1 cellular context compared by ENCODE assay signal in the genomic region with DNA sequence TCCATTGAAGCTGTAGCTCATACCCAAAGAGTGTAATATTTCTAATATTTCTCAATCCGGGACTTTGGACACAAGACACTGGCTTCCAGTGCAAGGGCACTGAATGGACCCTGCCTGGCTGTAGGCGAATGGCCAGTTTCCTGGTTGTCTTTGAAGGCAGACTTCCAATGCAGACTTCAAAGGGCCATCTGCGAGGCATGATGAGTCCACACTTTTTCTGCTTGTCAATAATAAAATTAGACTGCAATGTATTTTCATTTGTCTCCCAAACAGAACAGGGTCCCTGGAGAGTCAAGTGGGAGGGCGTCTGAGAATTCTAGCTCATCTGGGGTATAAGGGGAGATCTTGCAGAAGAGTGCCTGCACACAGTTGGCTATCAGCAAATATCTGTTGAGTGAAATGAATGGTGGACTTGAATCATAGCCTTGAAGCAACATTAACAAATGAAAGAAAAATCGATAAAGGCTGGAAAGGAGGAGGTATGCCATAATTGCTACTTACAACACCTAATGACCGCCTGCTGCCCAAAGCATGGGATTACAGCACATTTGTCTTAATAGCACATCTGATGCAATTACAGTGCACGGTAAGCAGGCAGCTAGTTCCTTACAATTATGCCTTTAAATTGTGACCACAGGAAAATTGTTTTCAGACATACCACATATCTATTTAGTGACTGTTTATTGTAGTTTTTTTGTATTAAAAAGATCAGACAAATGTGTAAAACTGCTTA.
TF ChIP-seq lines count a peak whose summit lies in the region.

No MANE protein-coding gene starts in this region.

TF ChIP-seq in HepG2, 621 proteins besides CTCF, POLR2A, EP300 and RAD21 (continued from another document and continues in another):
- TF ChIP-seq, protein P1, sequence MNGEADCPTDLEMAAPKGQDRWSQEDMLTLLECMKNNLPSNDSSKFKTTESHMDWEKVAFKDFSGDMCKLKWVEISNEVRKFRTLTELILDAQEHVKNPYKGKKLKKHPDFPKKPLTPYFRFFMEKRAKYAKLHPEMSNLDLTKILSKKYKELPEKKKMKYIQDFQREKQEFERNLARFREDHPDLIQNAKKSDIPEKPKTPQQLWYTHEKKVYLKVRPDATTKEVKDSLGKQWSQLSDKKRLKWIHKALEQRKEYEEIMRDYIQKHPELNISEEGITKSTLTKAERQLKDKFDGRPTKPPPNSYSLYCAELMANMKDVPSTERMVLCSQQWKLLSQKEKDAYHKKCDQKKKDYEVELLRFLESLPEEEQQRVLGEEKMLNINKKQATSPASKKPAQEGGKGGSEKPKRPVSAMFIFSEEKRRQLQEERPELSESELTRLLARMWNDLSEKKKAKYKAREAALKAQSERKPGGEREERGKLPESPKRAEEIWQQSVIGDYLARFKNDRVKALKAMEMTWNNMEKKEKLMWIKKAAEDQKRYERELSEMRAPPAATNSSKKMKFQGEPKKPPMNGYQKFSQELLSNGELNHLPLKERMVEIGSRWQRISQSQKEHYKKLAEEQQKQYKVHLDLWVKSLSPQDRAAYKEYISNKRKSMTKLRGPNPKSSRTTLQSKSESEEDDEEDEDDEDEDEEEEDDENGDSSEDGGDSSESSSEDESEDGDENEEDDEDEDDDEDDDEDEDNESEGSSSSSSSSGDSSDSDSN (CRISPR knock-in tag; IDR thresholded peaks at IDR 0.05): 0 out of 2 replicates have a peak, but pooled peaks have one; percentile 19
- TF ChIP-seq KAT2B (IDR thresholded peaks at IDR 0.05; ENCODE audit: borderline replicate concordance, low read depth, low read length) (0 out of 2 replicates have a peak, but pooled peaks have one; percentile 32), ONECUT2 (CRISPR knock-in tag; IDR thresholded peaks at IDR 0.05) (peak; percentile 94), ZNF547 (CRISPR knock-in tag; IDR thresholded peaks at IDR 0.05) (no peak), ZGPAT (CRISPR knock-in tag; IDR thresholded peaks at IDR 0.05) (peak; percentile 83), ZMYM3 (CRISPR knock-in tag; IDR thresholded peaks at IDR 0.05) (peak; percentile 27; the same call in 1 of the 2 replicates), NCOA2 (CRISPR knock-in tag; IDR thresholded peaks at IDR 0.05) (peak; percentile 69), SSRP1 (CRISPR knock-in tag; IDR thresholded peaks at IDR 0.05) (no peak), FOXJ3 (CRISPR knock-in tag; IDR thresholded peaks at IDR 0.05; ENCODE audit: borderline replicate concordance) (0 out of 2 replicates have a peak, but pooled peaks have one; percentile 30), TFAP4 (IDR thresholded peaks at IDR 0.05; ENCODE audit: borderline replicate concordance, low read depth) (0 out of 2 replicates have a peak, but pooled peaks have one; percentile 34), ZBTB3 (CRISPR knock-in tag; IDR thresholded peaks at IDR 0.05; ENCODE audit: borderline replicate concordance, low read depth) (0 out of 2 replicates have a peak, but pooled peaks have one; percentile 49), CHD4 (IDR thresholded peaks at IDR 0.05; ENCODE audit: borderline replicate concordance, low read length) (peak; percentile 81; the same call in 1 of the 2 replicates), ZNF264 (CRISPR knock-in tag; IDR thresholded peaks at IDR 0.05) (peak; percentile 50; the same call in 1 of the 2 replicates), ZMYM4 (CRISPR knock-in tag; IDR thresholded peaks at IDR 0.05) (peak; percentile 65; the same call in 1 of the 2 replicates), MAX (IDR thresholded peaks at IDR 0.05) (peak; percentile 55; the same call in 1 of the 2 replicates), FOXO1 (CRISPR knock-in tag; IDR thresholded peaks at IDR 0.05) (peak; percentile 53; the same call in 1 of the 2 replicates), GABPA (IDR thresholded peaks at IDR 0.05; ENCODE audit: low read depth, low read length) (no peak), GABPA (CRISPR knock-in tag; IDR thresholded peaks at IDR 0.05; ENCODE audit: low read depth) (peak; percentile 42), ATF4 (CRISPR knock-in tag; IDR thresholded peaks at IDR 0.05) (peak in 1 of 2 experiments; percentile 84; a peak in 2 of 4 replicates), MAFF (IDR thresholded peaks at IDR 0.05; ENCODE audit: low read depth, low read length) (peak; percentile 77), ISL2 (CRISPR knock-in tag; IDR thresholded peaks at IDR 0.05) (0 out of 2 replicates have a peak, but pooled peaks have one; percentile 52), JARID2 (CRISPR knock-in tag; IDR thresholded peaks at IDR 0.05; ENCODE audit: insufficient replicate concordance) (no peak), RARA (CRISPR knock-in tag; IDR thresholded peaks at IDR 0.05) (peak; percentile 59; the same call in 1 of the 2 replicates), MAFK (conservative IDR thresholded peaks at IDR 0.05 in 1 of 2, IDR thresholded peaks at IDR 0.05 in 1 of 2; ENCODE audit: low read length in 2 of 2) (peak; percentile 63 to 69; a peak in 3 of 4 replicates), CREM (IDR thresholded peaks at IDR 0.05) (peak; percentile 64), CREM (CRISPR knock-in tag; IDR thresholded peaks at IDR 0.05) (no peak), HNF1B (CRISPR knock-in tag; IDR thresholded peaks at IDR 0.05) (peak; percentile 67), POGK (CRISPR knock-in tag; conservative IDR thresholded peaks at IDR 0.05) (no peak), NCOR1 (IDR thresholded peaks at IDR 0.05; ENCODE audit: borderline replicate concordance, low read length) (peak; percentile 85; the same call in 1 of the 2 replicates), TEAD3 (CRISPR knock-in tag; optimal IDR thresholded peaks at IDR 0.05; ENCODE audit: borderline replicate concordance) (peak; percentile 53), SOX6 (IDR thresholded peaks at IDR 0.05) (no peak), SOX6 (CRISPR knock-in tag; IDR thresholded peaks at IDR 0.05) (peak; percentile 59; the same call in 1 of the 2 replicates), TBX2 (CRISPR knock-in tag; IDR thresholded peaks at IDR 0.05; ENCODE audit: borderline replicate concordance) (peak; percentile 18; the same call in 1 of the 2 replicates), SALL1 (CRISPR knock-in tag; IDR thresholded peaks at IDR 0.05) (peak; percentile 97), MED1 (CRISPR knock-in tag; IDR thresholded peaks at IDR 0.05) (peak; percentile 77), CEBPG (CRISPR knock-in tag; IDR thresholded peaks at IDR 0.05) (peak; percentile 71)
- TF ChIP-seq, protein P2, sequence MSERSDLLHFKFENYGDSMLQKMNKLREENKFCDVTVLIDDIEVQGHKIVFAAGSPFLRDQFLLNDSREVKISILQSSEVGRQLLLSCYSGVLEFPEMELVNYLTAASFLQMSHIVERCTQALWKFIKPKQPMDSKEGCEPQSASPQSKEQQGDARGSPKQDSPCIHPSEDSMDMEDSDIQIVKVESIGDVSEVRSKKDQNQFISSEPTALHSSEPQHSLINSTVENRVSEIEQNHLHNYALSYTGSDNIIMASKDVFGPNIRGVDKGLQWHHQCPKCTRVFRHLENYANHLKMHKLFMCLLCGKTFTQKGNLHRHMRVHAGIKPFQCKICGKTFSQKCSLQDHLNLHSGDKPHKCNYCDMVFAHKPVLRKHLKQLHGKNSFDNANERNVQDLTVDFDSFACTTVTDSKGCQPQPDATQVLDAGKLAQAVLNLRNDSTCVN (CRISPR knock-in tag; IDR thresholded peaks at IDR 0.05; ENCODE audit: borderline replicate concordance): 0 out of 2 replicates have a peak, but pooled peaks have one; percentile 28
- TF ChIP-seq, protein P3, sequence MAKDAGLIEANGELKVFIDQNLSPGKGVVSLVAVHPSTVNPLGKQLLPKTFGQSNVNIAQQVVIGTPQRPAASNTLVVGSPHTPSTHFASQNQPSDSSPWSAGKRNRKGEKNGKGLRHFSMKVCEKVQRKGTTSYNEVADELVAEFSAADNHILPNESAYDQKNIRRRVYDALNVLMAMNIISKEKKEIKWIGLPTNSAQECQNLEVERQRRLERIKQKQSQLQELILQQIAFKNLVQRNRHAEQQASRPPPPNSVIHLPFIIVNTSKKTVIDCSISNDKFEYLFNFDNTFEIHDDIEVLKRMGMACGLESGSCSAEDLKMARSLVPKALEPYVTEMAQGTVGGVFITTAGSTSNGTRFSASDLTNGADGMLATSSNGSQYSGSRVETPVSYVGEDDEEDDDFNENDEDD (CRISPR knock-in tag; IDR thresholded peaks at IDR 0.05; ENCODE audit: borderline replicate concordance): no peak
- TF ChIP-seq, protein P4, sequence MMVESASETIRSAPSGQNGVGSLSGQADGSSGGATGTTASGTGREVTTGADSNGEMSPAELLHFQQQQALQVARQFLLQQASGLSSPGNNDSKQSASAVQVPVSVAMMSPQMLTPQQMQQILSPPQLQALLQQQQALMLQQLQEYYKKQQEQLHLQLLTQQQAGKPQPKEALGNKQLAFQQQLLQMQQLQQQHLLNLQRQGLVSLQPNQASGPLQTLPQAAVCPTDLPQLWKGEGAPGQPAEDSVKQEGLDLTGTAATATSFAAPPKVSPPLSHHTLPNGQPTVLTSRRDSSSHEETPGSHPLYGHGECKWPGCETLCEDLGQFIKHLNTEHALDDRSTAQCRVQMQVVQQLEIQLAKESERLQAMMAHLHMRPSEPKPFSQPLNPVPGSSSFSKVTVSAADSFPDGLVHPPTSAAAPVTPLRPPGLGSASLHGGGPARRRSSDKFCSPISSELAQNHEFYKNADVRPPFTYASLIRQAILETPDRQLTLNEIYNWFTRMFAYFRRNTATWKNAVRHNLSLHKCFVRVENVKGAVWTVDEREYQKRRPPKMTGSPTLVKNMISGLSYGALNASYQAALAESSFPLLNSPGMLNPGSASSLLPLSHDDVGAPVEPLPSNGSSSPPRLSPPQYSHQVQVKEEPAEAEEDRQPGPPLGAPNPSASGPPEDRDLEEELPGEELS (CRISPR knock-in tag; IDR thresholded peaks at IDR 0.05): peak; percentile 61; the same call in 1 of the 2 replicates
- TF ChIP-seq, protein P5, sequence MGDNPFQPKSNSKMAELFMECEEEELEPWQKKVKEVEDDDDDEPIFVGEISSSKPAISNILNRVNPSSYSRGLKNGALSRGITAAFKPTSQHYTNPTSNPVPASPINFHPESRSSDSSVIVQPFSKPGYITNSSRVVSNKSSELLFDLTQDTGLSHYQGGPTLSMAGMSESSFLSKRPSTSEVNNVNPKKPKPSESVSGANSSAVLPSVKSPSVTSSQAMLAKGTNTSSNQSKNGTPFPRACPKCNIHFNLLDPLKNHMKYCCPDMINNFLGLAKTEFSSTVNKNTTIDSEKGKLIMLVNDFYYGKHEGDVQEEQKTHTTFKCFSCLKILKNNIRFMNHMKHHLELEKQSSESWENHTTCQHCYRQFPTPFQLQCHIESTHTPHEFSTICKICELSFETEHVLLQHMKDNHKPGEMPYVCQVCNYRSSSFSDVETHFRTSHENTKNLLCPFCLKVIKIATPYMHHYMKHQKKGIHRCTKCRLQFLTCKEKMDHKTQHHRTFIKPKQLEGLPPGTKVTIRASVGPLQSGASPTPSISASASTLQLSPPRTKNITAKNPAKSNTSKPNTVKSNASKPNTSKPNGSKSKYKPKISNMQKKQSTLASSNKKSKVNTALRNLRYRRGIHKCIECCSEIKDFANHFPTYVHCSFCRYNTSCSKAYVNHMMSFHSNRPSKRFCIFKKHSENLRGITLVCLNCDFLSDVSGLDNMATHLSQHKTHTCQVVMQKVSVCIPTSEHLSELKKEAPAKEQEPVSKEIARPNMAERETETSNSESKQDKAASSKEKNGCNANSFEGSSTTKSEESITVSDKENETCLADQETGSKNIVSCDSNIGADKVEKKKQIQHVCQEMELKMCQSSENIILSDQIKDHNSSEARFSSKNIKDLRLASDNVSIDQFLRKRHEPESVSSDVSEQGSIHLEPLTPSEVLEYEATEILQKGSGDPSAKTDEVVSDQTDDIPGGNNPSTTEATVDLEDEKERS (CRISPR knock-in tag; IDR thresholded peaks at IDR 0.05): 0 out of 2 replicates have a peak, but pooled peaks have one; percentile 20
